ENCODE assay signal across 1 cellular context in the genomic region with DNA sequence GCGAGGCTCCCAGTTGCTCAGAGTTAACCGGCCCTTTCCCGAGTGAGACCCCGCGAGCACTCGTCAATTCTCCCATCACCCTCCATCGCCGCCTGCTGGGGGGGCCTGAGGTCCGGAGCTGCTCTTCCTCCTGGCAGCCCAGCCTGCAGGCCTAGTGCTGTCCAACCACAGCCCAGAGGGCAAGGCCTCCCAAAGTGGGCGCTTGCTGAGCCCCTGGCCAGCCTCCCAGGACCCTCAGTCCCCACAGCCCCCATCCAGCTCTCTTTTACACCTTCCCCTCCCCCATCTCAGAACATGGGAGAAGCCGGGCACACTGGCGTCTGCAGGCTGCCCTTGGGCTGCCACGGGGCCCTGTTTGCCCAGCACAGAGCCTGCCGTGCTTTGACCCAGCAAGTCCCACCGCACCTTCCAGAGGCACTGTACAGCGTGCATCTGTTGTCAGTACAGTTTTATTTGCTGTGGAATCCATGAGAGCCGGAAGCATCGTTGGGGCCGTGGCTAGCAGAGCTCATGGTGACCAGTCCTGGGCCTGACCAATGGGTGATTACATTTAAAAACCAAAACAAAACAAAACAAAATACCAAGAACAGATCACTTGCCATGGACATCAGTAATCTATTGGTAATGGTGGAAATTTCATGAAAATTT.
TF ChIP-seq lines count a peak whose summit lies in the region.

No MANE protein-coding gene starts in this region.

TF ChIP-seq in HepG2, 621 proteins besides CTCF, POLR2A, EP300 and RAD21 (continued from another document and continues in another):
- TF ChIP-seq, protein P1, sequence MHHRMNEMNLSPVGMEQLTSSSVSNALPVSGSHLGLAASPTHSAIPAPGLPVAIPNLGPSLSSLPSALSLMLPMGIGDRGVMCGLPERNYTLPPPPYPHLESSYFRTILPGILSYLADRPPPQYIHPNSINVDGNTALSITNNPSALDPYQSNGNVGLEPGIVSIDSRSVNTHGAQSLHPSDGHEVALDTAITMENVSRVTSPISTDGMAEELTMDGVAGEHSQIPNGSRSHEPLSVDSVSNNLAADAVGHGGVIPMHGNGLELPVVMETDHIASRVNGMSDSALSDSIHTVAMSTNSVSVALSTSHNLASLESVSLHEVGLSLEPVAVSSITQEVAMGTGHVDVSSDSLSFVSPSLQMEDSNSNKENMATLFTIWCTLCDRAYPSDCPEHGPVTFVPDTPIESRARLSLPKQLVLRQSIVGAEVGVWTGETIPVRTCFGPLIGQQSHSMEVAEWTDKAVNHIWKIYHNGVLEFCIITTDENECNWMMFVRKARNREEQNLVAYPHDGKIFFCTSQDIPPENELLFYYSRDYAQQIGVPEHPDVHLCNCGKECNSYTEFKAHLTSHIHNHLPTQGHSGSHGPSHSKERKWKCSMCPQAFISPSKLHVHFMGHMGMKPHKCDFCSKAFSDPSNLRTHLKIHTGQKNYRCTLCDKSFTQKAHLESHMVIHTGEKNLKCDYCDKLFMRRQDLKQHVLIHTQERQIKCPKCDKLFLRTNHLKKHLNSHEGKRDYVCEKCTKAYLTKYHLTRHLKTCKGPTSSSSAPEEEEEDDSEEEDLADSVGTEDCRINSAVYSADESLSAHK (CRISPR knock-in tag; IDR thresholded peaks at IDR 0.05; ENCODE audit: borderline replicate concordance), result no peak
- TF ChIP-seq, protein P2, sequence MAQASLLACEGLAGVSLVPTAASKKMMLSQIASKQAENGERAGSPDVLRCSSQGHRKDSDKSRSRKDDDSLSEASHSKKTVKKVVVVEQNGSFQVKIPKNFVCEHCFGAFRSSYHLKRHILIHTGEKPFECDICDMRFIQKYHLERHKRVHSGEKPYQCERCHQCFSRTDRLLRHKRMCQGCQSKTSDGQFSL (CRISPR knock-in tag; IDR thresholded peaks at IDR 0.05), result no peak
- TF ChIP-seq ZNF816 (CRISPR knock-in tag; IDR thresholded peaks at IDR 0.05; ENCODE audit: borderline replicate concordance) (no peak), HNRNPUL1 (IDR thresholded peaks at IDR 0.05; ENCODE audit: low read depth, low read length) (no peak), YY1 (IDR thresholded peaks at IDR 0.05; ENCODE audit: insufficient read depth, insufficient replicate concordance, low read depth, low read length) (no peak), ZNF558 (CRISPR knock-in tag; IDR thresholded peaks at IDR 0.05; ENCODE audit: borderline replicate concordance) (0 out of 2 replicates have a peak, but pooled peaks have one; percentile 54), ZFY (CRISPR knock-in tag; IDR thresholded peaks at IDR 0.05) (0 out of 2 replicates have a peak, but pooled peaks have one; percentile 32), HNF4G (IDR thresholded peaks at IDR 0.05; ENCODE audit: borderline replicate concordance, low read depth, low read length) (0 out of 2 replicates have a peak, but pooled peaks have one; percentile 9), HNF4G (CRISPR knock-in tag; IDR thresholded peaks at IDR 0.05; ENCODE audit: borderline replicate concordance, low read depth) (no peak), ZNF350 (CRISPR knock-in tag; IDR thresholded peaks at IDR 0.05; ENCODE audit: borderline replicate concordance, low read depth) (no peak), POGZ (CRISPR knock-in tag; IDR thresholded peaks at IDR 0.05) (no peak), MYC (CRISPR knock-in tag; IDR thresholded peaks at IDR 0.05; ENCODE audit: borderline replicate concordance) (0 out of 2 replicates have a peak, but pooled peaks have one; percentile 29), ZSCAN21 (CRISPR knock-in tag; IDR thresholded peaks at IDR 0.05; ENCODE audit: borderline replicate concordance) (peak; percentile 11; the same call in 1 of the 2 replicates), ZBTB42 (CRISPR knock-in tag; IDR thresholded peaks at IDR 0.05) (no peak), ZBTB7A (CRISPR knock-in tag; IDR thresholded peaks at IDR 0.05) (0 out of 2 replicates have a peak, but pooled peaks have one; percentile 1), TOPORS (CRISPR knock-in tag; IDR thresholded peaks at IDR 0.05) (no peak), ZC3H13 (CRISPR knock-in tag; IDR thresholded peaks at IDR 0.05) (0 out of 2 replicates have a peak, but pooled peaks have one; percentile 56), PHF20 (CRISPR knock-in tag; IDR thresholded peaks at IDR 0.05) (no peak), POLR2AphosphoS2 (IDR thresholded peaks at IDR 0.05; ENCODE audit: low read depth, low read length) (no peak), ZMAT3 (CRISPR knock-in tag; conservative IDR thresholded peaks at IDR 0.05) (no peak), FOSL1 (CRISPR knock-in tag; IDR thresholded peaks at IDR 0.05; ENCODE audit: borderline replicate concordance) (no peak), ZNF292 (CRISPR knock-in tag; IDR thresholded peaks at IDR 0.05; ENCODE audit: borderline replicate concordance, low read depth) (no peak), ZNF790 (CRISPR knock-in tag; IDR thresholded peaks at IDR 0.05; ENCODE audit: borderline replicate concordance) (no peak), SALL1 (CRISPR knock-in tag; IDR thresholded peaks at IDR 0.05) (no peak), ZFP90 (CRISPR knock-in tag; IDR thresholded peaks at IDR 0.05; ENCODE audit: borderline replicate concordance) (no peak), NFRKB (IDR thresholded peaks at IDR 0.05) (no peak), NFKB2 (CRISPR knock-in tag; IDR thresholded peaks at IDR 0.05; ENCODE audit: borderline replicate concordance) (peak; percentile 28; the same call in 1 of the 2 replicates), NFIB (CRISPR knock-in tag; IDR thresholded peaks at IDR 0.05; ENCODE audit: borderline replicate concordance) (no peak), SMAD1 (CRISPR knock-in tag; IDR thresholded peaks at IDR 0.05; ENCODE audit: borderline replicate concordance, low read depth) (no peak), SMARCC2 (IDR thresholded peaks at IDR 0.05) (no peak), HNRNPL (IDR thresholded peaks at IDR 0.05; ENCODE audit: low read depth, low read length) (peak; percentile 92), MIXL1 (CRISPR knock-in tag; IDR thresholded peaks at IDR 0.05) (no peak)
- TF ChIP-seq, protein P3, sequence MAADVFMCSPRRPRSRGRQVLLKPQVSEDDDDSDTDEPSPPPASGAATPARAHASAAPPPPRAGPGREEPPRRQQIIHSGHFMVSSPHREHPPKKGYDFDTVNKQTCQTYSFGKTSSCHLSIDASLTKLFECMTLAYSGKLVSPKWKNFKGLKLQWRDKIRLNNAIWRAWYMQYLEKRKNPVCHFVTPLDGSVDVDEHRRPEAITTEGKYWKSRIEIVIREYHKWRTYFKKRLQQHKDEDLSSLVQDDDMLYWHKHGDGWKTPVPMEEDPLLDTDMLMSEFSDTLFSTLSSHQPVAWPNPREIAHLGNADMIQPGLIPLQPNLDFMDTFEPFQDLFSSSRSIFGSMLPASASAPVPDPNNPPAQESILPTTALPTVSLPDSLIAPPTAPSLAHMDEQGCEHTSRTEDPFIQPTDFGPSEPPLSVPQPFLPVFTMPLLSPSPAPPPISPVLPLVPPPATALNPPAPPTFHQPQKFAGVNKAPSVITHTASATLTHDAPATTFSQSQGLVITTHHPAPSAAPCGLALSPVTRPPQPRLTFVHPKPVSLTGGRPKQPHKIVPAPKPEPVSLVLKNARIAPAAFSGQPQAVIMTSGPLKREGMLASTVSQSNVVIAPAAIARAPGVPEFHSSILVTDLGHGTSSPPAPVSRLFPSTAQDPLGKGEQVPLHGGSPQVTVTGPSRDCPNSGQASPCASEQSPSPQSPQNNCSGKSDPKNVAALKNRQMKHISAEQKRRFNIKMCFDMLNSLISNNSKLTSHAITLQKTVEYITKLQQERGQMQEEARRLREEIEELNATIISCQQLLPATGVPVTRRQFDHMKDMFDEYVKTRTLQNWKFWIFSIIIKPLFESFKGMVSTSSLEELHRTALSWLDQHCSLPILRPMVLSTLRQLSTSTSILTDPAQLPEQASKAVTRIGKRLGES (CRISPR knock-in tag; IDR thresholded peaks at IDR 0.05; ENCODE audit: borderline replicate concordance), result no peak
- TF ChIP-seq, protein P4, sequence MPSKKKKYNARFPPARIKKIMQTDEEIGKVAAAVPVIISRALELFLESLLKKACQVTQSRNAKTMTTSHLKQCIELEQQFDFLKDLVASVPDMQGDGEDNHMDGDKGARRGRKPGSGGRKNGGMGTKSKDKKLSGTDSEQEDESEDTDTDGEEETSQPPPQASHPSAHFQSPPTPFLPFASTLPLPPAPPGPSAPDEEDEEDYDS (CRISPR knock-in tag; IDR thresholded peaks at IDR 0.05), result no peak
- TF ChIP-seq, protein P5, sequence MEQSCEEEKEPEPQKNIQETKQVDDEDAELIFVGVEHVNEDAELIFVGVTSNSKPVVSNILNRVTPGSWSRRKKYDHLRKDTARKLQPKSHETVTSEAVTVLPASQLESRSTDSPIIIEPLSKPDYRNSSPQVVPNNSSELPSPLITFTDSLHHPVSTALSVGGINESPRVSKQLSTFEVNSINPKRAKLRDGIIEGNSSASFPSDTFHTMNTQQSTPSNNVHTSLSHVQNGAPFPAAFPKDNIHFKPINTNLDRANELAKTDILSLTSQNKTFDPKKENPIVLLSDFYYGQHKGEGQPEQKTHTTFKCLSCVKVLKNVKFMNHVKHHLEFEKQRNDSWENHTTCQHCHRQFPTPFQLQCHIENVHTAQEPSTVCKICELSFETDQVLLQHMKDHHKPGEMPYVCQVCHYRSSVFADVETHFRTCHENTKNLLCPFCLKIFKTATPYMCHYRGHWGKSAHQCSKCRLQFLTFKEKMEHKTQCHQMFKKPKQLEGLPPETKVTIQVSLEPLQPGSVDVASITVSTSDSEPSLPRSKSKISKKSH (CRISPR knock-in tag; IDR thresholded peaks at IDR 0.05; ENCODE audit: borderline replicate concordance), result peak; percentile 38; the same call in 1 of the 2 replicates
- TF ChIP-seq, protein P6, sequence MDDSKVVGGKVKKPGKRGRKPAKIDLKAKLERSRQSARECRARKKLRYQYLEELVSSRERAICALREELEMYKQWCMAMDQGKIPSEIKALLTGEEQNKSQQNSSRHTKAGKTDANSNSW (CRISPR knock-in tag; IDR thresholded peaks at IDR 0.05; ENCODE audit: borderline replicate concordance), result no peak
- TF ChIP-seq, protein P7, sequence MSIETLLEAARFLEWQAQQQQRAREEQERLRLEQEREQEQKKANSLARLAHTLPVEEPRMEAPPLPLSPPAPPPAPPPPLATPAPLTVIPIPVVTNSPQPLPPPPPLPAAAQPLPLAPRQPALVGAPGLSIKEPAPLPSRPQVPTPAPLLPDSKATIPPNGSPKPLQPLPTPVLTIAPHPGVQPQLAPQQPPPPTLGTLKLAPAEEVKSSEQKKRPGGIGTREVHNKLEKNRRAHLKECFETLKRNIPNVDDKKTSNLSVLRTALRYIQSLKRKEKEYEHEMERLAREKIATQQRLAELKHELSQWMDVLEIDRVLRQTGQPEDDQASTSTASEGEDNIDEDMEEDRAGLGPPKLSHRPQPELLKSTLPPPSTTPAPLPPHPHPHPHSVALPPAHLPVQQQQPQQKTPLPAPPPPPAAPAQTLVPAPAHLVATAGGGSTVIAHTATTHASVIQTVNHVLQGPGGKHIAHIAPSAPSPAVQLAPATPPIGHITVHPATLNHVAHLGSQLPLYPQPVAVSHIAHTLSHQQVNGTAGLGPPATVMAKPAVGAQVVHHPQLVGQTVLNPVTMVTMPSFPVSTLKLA (IDR thresholded peaks at IDR 0.05), result no peak
- TF ChIP-seq, protein P8, sequence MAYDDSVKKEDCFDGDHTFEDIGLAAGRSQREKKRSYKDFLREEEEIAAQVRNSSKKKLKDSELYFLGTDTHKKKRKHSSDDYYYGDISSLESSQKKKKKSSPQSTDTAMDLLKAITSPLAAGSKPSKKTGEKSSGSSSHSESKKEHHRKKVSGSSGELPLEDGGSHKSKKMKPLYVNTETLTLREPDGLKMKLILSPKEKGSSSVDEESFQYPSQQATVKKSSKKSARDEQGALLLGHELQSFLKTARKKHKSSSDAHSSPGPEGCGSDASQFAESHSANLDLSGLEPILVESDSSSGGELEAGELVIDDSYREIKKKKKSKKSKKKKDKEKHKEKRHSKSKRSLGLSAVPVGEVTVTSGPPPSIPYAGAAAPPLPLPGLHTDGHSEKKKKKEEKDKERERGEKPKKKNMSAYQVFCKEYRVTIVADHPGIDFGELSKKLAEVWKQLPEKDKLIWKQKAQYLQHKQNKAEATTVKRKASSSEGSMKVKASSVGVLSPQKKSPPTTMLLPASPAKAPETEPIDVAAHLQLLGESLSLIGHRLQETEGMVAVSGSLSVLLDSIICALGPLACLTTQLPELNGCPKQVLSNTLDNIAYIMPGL (CRISPR knock-in tag; IDR thresholded peaks at IDR 0.05; ENCODE audit: borderline replicate concordance in 1 of 2, low read depth in 1 of 2), result no peak
- TF ChIP-seq, protein P9, sequence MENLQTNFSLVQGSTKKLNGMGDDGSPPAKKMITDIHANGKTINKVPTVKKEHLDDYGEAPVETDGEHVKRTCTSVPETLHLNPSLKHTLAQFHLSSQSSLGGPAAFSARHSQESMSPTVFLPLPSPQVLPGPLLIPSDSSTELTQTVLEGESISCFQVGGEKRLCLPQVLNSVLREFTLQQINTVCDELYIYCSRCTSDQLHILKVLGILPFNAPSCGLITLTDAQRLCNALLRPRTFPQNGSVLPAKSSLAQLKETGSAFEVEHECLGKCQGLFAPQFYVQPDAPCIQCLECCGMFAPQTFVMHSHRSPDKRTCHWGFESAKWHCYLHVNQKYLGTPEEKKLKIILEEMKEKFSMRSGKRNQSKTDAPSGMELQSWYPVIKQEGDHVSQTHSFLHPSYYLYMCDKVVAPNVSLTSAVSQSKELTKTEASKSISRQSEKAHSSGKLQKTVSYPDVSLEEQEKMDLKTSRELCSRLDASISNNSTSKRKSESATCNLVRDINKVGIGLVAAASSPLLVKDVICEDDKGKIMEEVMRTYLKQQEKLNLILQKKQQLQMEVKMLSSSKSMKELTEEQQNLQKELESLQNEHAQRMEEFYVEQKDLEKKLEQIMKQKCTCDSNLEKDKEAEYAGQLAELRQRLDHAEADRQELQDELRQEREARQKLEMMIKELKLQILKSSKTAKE (CRISPR knock-in tag; IDR thresholded peaks at IDR 0.05; ENCODE audit: borderline replicate concordance), result no peak
- TF ChIP-seq, protein P10, sequence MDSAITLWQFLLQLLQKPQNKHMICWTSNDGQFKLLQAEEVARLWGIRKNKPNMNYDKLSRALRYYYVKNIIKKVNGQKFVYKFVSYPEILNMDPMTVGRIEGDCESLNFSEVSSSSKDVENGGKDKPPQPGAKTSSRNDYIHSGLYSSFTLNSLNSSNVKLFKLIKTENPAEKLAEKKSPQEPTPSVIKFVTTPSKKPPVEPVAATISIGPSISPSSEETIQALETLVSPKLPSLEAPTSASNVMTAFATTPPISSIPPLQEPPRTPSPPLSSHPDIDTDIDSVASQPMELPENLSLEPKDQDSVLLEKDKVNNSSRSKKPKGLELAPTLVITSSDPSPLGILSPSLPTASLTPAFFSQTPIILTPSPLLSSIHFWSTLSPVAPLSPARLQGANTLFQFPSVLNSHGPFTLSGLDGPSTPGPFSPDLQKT (CRISPR knock-in tag; IDR thresholded peaks at IDR 0.05; ENCODE audit: borderline replicate concordance), result no peak
- TF ChIP-seq, protein P11, sequence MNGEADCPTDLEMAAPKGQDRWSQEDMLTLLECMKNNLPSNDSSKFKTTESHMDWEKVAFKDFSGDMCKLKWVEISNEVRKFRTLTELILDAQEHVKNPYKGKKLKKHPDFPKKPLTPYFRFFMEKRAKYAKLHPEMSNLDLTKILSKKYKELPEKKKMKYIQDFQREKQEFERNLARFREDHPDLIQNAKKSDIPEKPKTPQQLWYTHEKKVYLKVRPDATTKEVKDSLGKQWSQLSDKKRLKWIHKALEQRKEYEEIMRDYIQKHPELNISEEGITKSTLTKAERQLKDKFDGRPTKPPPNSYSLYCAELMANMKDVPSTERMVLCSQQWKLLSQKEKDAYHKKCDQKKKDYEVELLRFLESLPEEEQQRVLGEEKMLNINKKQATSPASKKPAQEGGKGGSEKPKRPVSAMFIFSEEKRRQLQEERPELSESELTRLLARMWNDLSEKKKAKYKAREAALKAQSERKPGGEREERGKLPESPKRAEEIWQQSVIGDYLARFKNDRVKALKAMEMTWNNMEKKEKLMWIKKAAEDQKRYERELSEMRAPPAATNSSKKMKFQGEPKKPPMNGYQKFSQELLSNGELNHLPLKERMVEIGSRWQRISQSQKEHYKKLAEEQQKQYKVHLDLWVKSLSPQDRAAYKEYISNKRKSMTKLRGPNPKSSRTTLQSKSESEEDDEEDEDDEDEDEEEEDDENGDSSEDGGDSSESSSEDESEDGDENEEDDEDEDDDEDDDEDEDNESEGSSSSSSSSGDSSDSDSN (CRISPR knock-in tag; IDR thresholded peaks at IDR 0.05), result no peak
